8 cellular contexts compared by ENCODE assay signal in genomic region chr6:8064638-8065518, GRCh38. TPM values are rescaled to one million over a fixed set of nuclear protein-coding genes. Genes with fewer than 3 reads are reported as not detected.
DNase-seq lines count a peak whose midpoint lies in the region; ATAC-seq and TF ChIP-seq lines count a peak whose summit lies in the region.

No MANE protein-coding gene starts in this region.

- CTCF ChIA-PET in HCT116 (lab: Charles Lee), result no interaction called here

- peak; percentile 35 for DNase-seq in ACHN
- DNase-seq in HCT116 (ENCODE audit: low read depth, low spot score), result no peak
- DNase-seq in activated naive CD8-positive, alpha-beta T cell treated with anti-CD3 and anti-CD28 coated beads, Interleukin-2, amount 50 U/mL, for 24 hours, result peak; percentile 20
- DNase-seq in right lobe of liver, result no peak
- DNase-seq in transverse colon, result no peak
- DNase-seq in globus pallidus (ENCODE audit: low spot score), result no peak
- DNase-seq in NCI-H774 (lab: John Stamatoyannopoulos, UW), result no peak

- TF ChIP-seq RAD21 in HCT116 (IDR thresholded peaks at IDR 0.05; ENCODE audit: low read depth), result no peak

- ATAC-seq in HCT116 (no peak), right lobe of liver (peak in 1 of 4 donors; percentile 4), GM21576 (IDR thresholded peaks at IDR 0.05; ENCODE audit: unreplicated experiment) (no peak)
- no peak for ATAC-seq in activated naive CD8-positive, alpha-beta T cell treated with anti-CD3 and anti-CD28 coated beads, Interleukin-2, amount 50 U/mL, for 24 hours

- in situ Hi-C loops in ACHN (cut with HindIII; ENCODE audit: low pct_ligation_motif_present, low pct_unique_long_range_greater_than_20kb, low sequenced_read_pairs) (no loop called here), transverse colon (cut with MboI; ENCODE audit: low pct_ligation_motif_present in 1 of 4, low pct_unique_long_range_greater_than_20kb in 1 of 4, low sequenced_read_pairs in 3 of 4) (no loop called here)

- TF ChIP-seq CTCF in HCT116 (IDR thresholded peaks at IDR 0.05 in 2 of 3, conservative IDR thresholded peaks at IDR 0.05 in 1 of 3; ENCODE audit: borderline replicate concordance in 1 of 3, insufficient read depth in 1 of 3, low read depth in 2 of 3, low read length in 2 of 3) (no peak), right lobe of liver (IDR thresholded peaks at IDR 0.05) (no peak), transverse colon (IDR thresholded peaks at IDR 0.05) (no peak)

- peaks cover 6% of the 10 kb centered on the region; the same call in 1 of the 2 replicates for H3K79me2 ChIP-seq in HCT116 (ENCODE audit: insufficient read depth, low read length)

- H3K27me3 ChIP-seq in HCT116 (ENCODE audit: insufficient read depth, low read length) (no peaks in the 10 kb centered on the region), right lobe of liver (no peaks in the 10 kb centered on the region), transverse colon (no peaks in the 10 kb centered on the region)

- TF ChIP-seq POLR2A in HCT116 (IDR thresholded peaks at IDR 0.05; ENCODE audit: borderline replicate concordance, extremely low read depth, insufficient read depth, insufficient read length), result no peak
- TF ChIP-seq POLR2A in right lobe of liver (IDR thresholded peaks at IDR 0.05), result no peak
- TF ChIP-seq POLR2A in transverse colon (IDR thresholded peaks at IDR 0.05), result no peak

- no peak for TF ChIP-seq EP300 in transverse colon (IDR thresholded peaks at IDR 0.05; ENCODE audit: low read depth)

- peak overlapping the region; percentile 92 for H3K4me3 Mint-ChIP-seq in activated naive CD8-positive, alpha-beta T cell treated with anti-CD3 and anti-CD28 coated beads, Interleukin-2, amount 50 U/mL, for 24 hours

- BruUV-seq in HCT116 (replicated peaks; lab: Mats Ljungman, UMichigan), result TSS peak; percentile 94

- RAD21 ChIA-PET in HCT116 (lab: Charles Lee; ENCODE audit: low non-redundant PET in 1 of 2, low total read pairs in 2 of 2, uncharacterized antibody in 2 of 2, unreplicated experiment in 2 of 2), result no interaction called here

- H4K20me1 ChIP-seq in HCT116 (ENCODE audit: insufficient read depth), result no peaks in the 10 kb centered on the region

- no peaks in the 10 kb centered on the region for H3K9me2 ChIP-seq in HCT116 (ENCODE audit: insufficient read depth)

- intact Hi-C loops in HCT116 (cut with micrococcal nuclease) (no loop called here), right lobe of liver (cut with DNase I) (no loop called here), transverse colon (cut with DNase I; ENCODE audit: low total_unique reads) (no loop called here)

- H3K36me3 ChIP-seq in HCT116 (ENCODE audit: control insufficient read depth in 1 of 2, insufficient read depth in 2 of 2, low read length in 2 of 2), result peaks cover 3 to 4% of the 10 kb centered on the region in 2 experiments; a peak in 2 of 4 replicates
- no peaks in the 10 kb centered on the region for H3K36me3 ChIP-seq in right lobe of liver
- no peaks in the 10 kb centered on the region for H3K36me3 ChIP-seq in transverse colon

- H3K9me3 Mint-ChIP-seq in activated naive CD8-positive, alpha-beta T cell treated with anti-CD3 and anti-CD28 coated beads, Interleukin-2, amount 50 U/mL, for 24 hours, result no peaks in the 10 kb centered on the region

- POLR2A ChIA-PET in HCT116 (lab: Charles Lee), result interaction anchor here (1.0 to 1.9 kb wide), 3 partner anchors 9 to 37 kb away, joined by 3 to 9 read pairs (median 4); partner anchors contain the start of gene EEF1E1

- peak overlapping the region; percentile 73 for H2AFZ ChIP-seq in HCT116 (ENCODE audit: low read depth, low read length, poor library complexity, severe bottlenecking)

- WGBS in right lobe of liver (ENCODE audit: insufficient coverage, low coverage, low lambda C conversion rate, missing lambda C conversion rate), result 48% methylated on average over 6 of the region's 7 CpGs
- WGBS in transverse colon (ENCODE audit: low coverage in 1 of 2), 2 donors, result 36 to 64% methylated on average over 3 to 7 of the region's 7 CpGs

- H3K9ac ChIP-seq in HCT116 (ENCODE audit: low read length), result peak overlapping the region; percentile 85

- H3K27ac ChIP-seq in HCT116 (ENCODE audit: low read depth, low read length) (peak overlapping the region; percentile 17; the same call in 1 of the 2 replicates), right lobe of liver (peak overlapping the region; percentile 63 to 88 (median 77)), transverse colon (peak overlapping the region; percentile 88 to 93 (median 89))

- peak overlapping the region; percentile 81 for H3K4me2 ChIP-seq in HCT116 (ENCODE audit: low read length)

- peaks cover 23% of the 10 kb centered on the region for H3K4me1 Mint-ChIP-seq in activated naive CD8-positive, alpha-beta T cell treated with anti-CD3 and anti-CD28 coated beads, Interleukin-2, amount 50 U/mL, for 24 hours

- H3K9me3 ChIP-seq in HCT116 (ENCODE audit: control insufficient read depth in 1 of 2, insufficient read depth in 1 of 2, low read depth in 1 of 2, low read length in 2 of 2) (no peaks in the 10 kb centered on the region), right lobe of liver (no peaks in the 10 kb centered on the region), transverse colon (no peaks in the 10 kb centered on the region)

- H3K36me3 Mint-ChIP-seq in activated naive CD8-positive, alpha-beta T cell treated with anti-CD3 and anti-CD28 coated beads, Interleukin-2, amount 50 U/mL, for 24 hours (ENCODE audit: low read depth), result peaks cover 11% of the 10 kb centered on the region

- peaks cover 5 to 18% of the 10 kb centered on the region in 2 experiments for H3K4me1 ChIP-seq in HCT116 (ENCODE audit: control insufficient read depth in 1 of 2, insufficient read depth in 2 of 2, low read length in 2 of 2)
- peaks cover 0 to 7% (median 5%) of the 10 kb centered on the region in 4 donors for H3K4me1 ChIP-seq in right lobe of liver
- peaks cover 0 to 16% (median 10%) of the 10 kb centered on the region in 4 donors for H3K4me1 ChIP-seq in transverse colon

- peak overlapping the region; percentile 96 for H3K27ac Mint-ChIP-seq in activated naive CD8-positive, alpha-beta T cell treated with anti-CD3 and anti-CD28 coated beads, Interleukin-2, amount 50 U/mL, for 24 hours

- H3K27me3 Mint-ChIP-seq in activated naive CD8-positive, alpha-beta T cell treated with anti-CD3 and anti-CD28 coated beads, Interleukin-2, amount 50 U/mL, for 24 hours, result no peaks in the 10 kb centered on the region

- H3K4me3 ChIP-seq in HCT116 (replicated peaks in 1 of 2; ENCODE audit: low read depth in 1 of 2, low read length in 2 of 2), result peak overlapping the region; percentile 87 to 96
- H3K4me3 ChIP-seq in right lobe of liver, result peak overlapping the region; percentile 78 to 91 (median 87)
- H3K4me3 ChIP-seq in transverse colon, result peak overlapping the region in 3 of 4 donors; percentile 78 to 89 (median 79)

TF ChIP-seq in HCT116, 20 proteins besides CTCF, POLR2A, EP300 and RAD21 (continues in another document):
- TF ChIP-seq TCF7L2 (IDR thresholded peaks at IDR 0.05; ENCODE audit: borderline replicate concordance, extremely low read depth, insufficient read depth, insufficient read length) (no peak), SP1 (IDR thresholded peaks at IDR 0.05; ENCODE audit: low read depth) (no peak), ZBTB33 (IDR thresholded peaks at IDR 0.05; ENCODE audit: extremely low read depth, insufficient replicate concordance, low read length) (no peak), EZH2 (IDR thresholded peaks at IDR 0.05) (no peak), ATF3 (IDR thresholded peaks at IDR 0.05) (no peak), YY1 (IDR thresholded peaks at IDR 0.05; ENCODE audit: extremely low read depth, insufficient replicate concordance, low read depth, low read length) (no peak), EZH2phosphoT487 (IDR thresholded peaks at IDR 0.05; ENCODE audit: borderline replicate concordance) (no peak), ZNF274 (IDR thresholded peaks at IDR 0.05; ENCODE audit: low read depth, low read length) (no peak), ZFX (IDR thresholded peaks at IDR 0.05) (no peak), EGR1 (IDR thresholded peaks at IDR 0.05; ENCODE audit: low read depth) (no peak), SRF (IDR thresholded peaks at IDR 0.05; ENCODE audit: low read depth) (no peak), MAX (IDR thresholded peaks at IDR 0.05) (no peak), ELF1 (IDR thresholded peaks at IDR 0.05; ENCODE audit: borderline replicate concordance, low read depth) (no peak), SIN3A (IDR thresholded peaks at IDR 0.05; ENCODE audit: low read depth) (no peak), JUND (IDR thresholded peaks at IDR 0.05) (no peak), CEBPB (IDR thresholded peaks at IDR 0.05; ENCODE audit: low read depth) (no peak)

RNA-seq across cellular contexts. Expression of gene BLOC1S5, which starts 0.7 kb away (rescaled TPM):
- total RNA-seq in HCT116 (2021; ENCODE audit: unreplicated experiment) (12.0 TPM), right lobe of liver (10 to 100 TPM in 1 of 6 experiments, 1 to 10 TPM in 5; 4.4 to 10.7 (median 7.4) TPM), transverse colon (10 to 100 TPM in 2 of 4 donors, 1 to 10 TPM in 2; 2.0 to 12.7 (median 10.3) TPM)
- polyA plus RNA-seq in HCT116 (2012), result 5.3 and 8.3 TPM in 2 replicates

RNA-seq across cellular contexts. Expression of gene EEF1E1, which starts 37.5 kb away (rescaled TPM):
- 69.7 TPM for total RNA-seq in HCT116 (2021; ENCODE audit: unreplicated experiment)
- 46.3 and 61.3 TPM in 2 replicates for polyA plus RNA-seq in HCT116 (2012)
- total RNA-seq in right lobe of liver, result 10 to 100 TPM in 3 of 6 experiments, 1 to 10 TPM in 3; 4.6 to 33.9 (median 10.1) TPM
- 10 to 100 TPM in 2 of 4 donors, not detected in 2; 14.9 to 27.0 TPM for total RNA-seq in transverse colon

Comparison
In these comparisons a context has a peak if more than half of its experiments do, and no peak if none do; other contexts are left out.
1. DNase-seq: peak in ACHN (single experiment) and activated naive CD8-positive, alpha-beta T cell treated with anti-CD3 and anti-CD28 coated beads, Interleukin-2, amount 50 U/mL, for 24 hours (single experiment); none in HCT116 (single experiment), right lobe of liver (0 of 3), transverse colon (single experiment), globus pallidus (single experiment) and NCI-H774 (single experiment).
2. H3K27ac ChIP-seq: peak in every context shown above with its lines; median percentile 89 in transverse colon; 77 in right lobe of liver; 17 in HCT116.
3. Peak in every context shown above with its lines, with median percentiles within 50 percentile points of each other: H3K4me3 ChIP-seq.